Comparison of ENCODE assay signal across 9 cellular contexts in genomic region chr16:28977703-28978641, GRCh38. TPM values are rescaled to one million over a fixed set of nuclear protein-coding genes. Genes with fewer than 3 reads are reported as not detected.
DNase-seq lines count a peak whose midpoint lies in the region; ATAC-seq, FAIRE-seq and TF ChIP-seq lines count a peak whose summit lies in the region.
"Had no signal": no experiment of that assay in that cellular context is flagged by ENCODE, and none has a peak within 500 bp of the region (broad histone marks: within the 10 kb centered on the region; RNA-seq: fewer than 3 reads in every experiment).

No MANE protein-coding gene starts in this region.

- 70 to 76% methylated on average over 10 to 11 of the region's 11 CpGs for WGBS in esophagus squamous epithelium, 2 donors
- WGBS in adrenal gland, 4 donors = 76 to 92% (median 83%) methylated on average over 10 to 11 of the region's 11 CpGs

- no peak for ATAC-seq in thoracic aorta (ENCODE audit: insufficient number of reproducible peaks, low FRiP score, low read depth)
- no peak for ATAC-seq in GM21526 (IDR thresholded peaks at IDR 0.05; ENCODE audit: low FRiP score, unreplicated experiment)

- H3K27me3 Mint-ChIP-seq in activated naive CD4-positive, alpha-beta T cell treated with anti-CD3 and anti-CD28 coated beads for 36 hours (ENCODE audit: low read depth) = no peaks in the 10 kb centered on the region

- no peak for TF ChIP-seq POLR2A in esophagus squamous epithelium (IDR thresholded peaks at IDR 0.05)
- no peak for TF ChIP-seq POLR2A in adrenal gland (IDR thresholded peaks at IDR 0.05)

- DNase-seq in activated naive CD4-positive, alpha-beta T cell treated with Interleukin-2 at 50 U/mL for 16 hours = peak; percentile 10
- no peak for DNase-seq in activated naive CD4-positive, alpha-beta T cell treated with anti-CD3 and anti-CD28 coated beads for 36 hours
- peak; percentile 7 for DNase-seq in NCI-H460 (ENCODE audit: extremely low read depth, low read depth)
- no peak for DNase-seq in esophagus squamous epithelium (lab: John Stamatoyannopoulos, UW)
- no peak for DNase-seq in thoracic aorta (ENCODE audit: low spot score)
- no peak for DNase-seq in adrenal gland
- DNase-seq in frontal cortex (ENCODE audit: low spot score in 2 of 2) = no peak
- DNase-seq: activated CD4-positive, alpha-beta T cell treated with anti-CD3 and anti-CD28 coated beads for 48 hours had no signal

- no peak for FAIRE-seq in frontal cortex (lab: Jason Lieb, UNC)

- no peak overlapping the region for H3K4me3 Mint-ChIP-seq in activated naive CD4-positive, alpha-beta T cell treated with anti-CD3 and anti-CD28 coated beads for 36 hours

- H3K36me3 ChIP-seq in esophagus squamous epithelium = peaks cover 9 to 54% (median 40%) of the 10 kb centered on the region in 3 donors
- peaks cover 20% of the 10 kb centered on the region for H3K36me3 ChIP-seq in thoracic aorta
- H3K36me3 ChIP-seq in adrenal gland (replicated peaks in 1 of 2) = peaks cover 0 to 41% of the 10 kb centered on the region in 2 donors

- H3K9me3 ChIP-seq in esophagus squamous epithelium (peaks cover 0 to 5% (median 0%) of the 10 kb centered on the region in 3 donors), thoracic aorta (no peaks in the 10 kb centered on the region), adrenal gland (replicated peaks in 1 of 3) (no peaks in the 10 kb centered on the region)

- peaks cover 34% of the 10 kb centered on the region for H3K4me1 Mint-ChIP-seq in activated naive CD4-positive, alpha-beta T cell treated with anti-CD3 and anti-CD28 coated beads for 36 hours (ENCODE audit: low read depth)

- intact Hi-C loops in activated naive CD4-positive, alpha-beta T cell treated with anti-CD3 and anti-CD28 coated beads for 36 hours (cut with micrococcal nuclease) = no loop called here
- intact Hi-C loops in esophagus squamous epithelium (cut with DNase I) (no loop called here), adrenal gland (cut with DNase I) (no loop called here)

- H3K9me3 Mint-ChIP-seq in activated naive CD4-positive, alpha-beta T cell treated with anti-CD3 and anti-CD28 coated beads for 36 hours = peaks cover 5% of the 10 kb centered on the region

- H3K27me3 ChIP-seq in esophagus squamous epithelium = no peaks in the 10 kb centered on the region
- H3K27me3 ChIP-seq in thoracic aorta (replicated peaks; ENCODE audit: insufficient read depth) = no peaks in the 10 kb centered on the region
- no peaks in the 10 kb centered on the region for H3K27me3 ChIP-seq in adrenal gland

- H3K27ac ChIP-seq in esophagus squamous epithelium (no peak overlapping the region), thoracic aorta (no peak overlapping the region), adrenal gland (no peak overlapping the region)

- peaks cover 20% of the 10 kb centered on the region for H3K36me3 Mint-ChIP-seq in activated naive CD4-positive, alpha-beta T cell treated with anti-CD3 and anti-CD28 coated beads for 36 hours (ENCODE audit: low read depth)

- H3K4me1 ChIP-seq in esophagus squamous epithelium = peaks cover 8 to 32% (median 13%) of the 10 kb centered on the region in 3 donors
- H3K4me1 ChIP-seq in thoracic aorta (ENCODE audit: control insufficient read depth in 1 of 2, low read depth in 2 of 2) = peaks cover 8 to 12% of the 10 kb centered on the region in 2 donors
- peaks cover 15 to 18% of the 10 kb centered on the region in 2 donors for H3K4me1 ChIP-seq in adrenal gland (replicated peaks in 1 of 2)

- TF ChIP-seq CTCF in esophagus squamous epithelium (IDR thresholded peaks at IDR 0.05) (peak in 4 of 6 experiments; percentile 20 to 46 (median 28)), thoracic aorta (IDR thresholded peaks at IDR 0.05) (peak; percentile 12), adrenal gland (IDR thresholded peaks at IDR 0.05) (peak in 2 of 6 experiments; percentile 5 to 24)

- H3K4me3 ChIP-seq in esophagus squamous epithelium (no peak overlapping the region), thoracic aorta (no peak overlapping the region), adrenal gland (no peak overlapping the region)

- CTCF ChIA-PET in activated naive CD4-positive, alpha-beta T cell treated with anti-CD3 and anti-CD28 coated beads for 36 hours (lab: Charles Lee) = interaction anchor here (0.6 to 1.5 kb wide), 7 partner anchors 8 to 1165 kb away, joined by 3 to 8 read pairs (median 4); no protein-coding TSS in a partner anchor

- no peak overlapping the region for H3K27ac Mint-ChIP-seq in activated naive CD4-positive, alpha-beta T cell treated with anti-CD3 and anti-CD28 coated beads for 36 hours

RNA-seq across cellular contexts. Expression of gene SPNS1, which starts 3.4 kb away (rescaled TPM):
- total RNA-seq in activated naive CD4-positive, alpha-beta T cell treated with anti-CD3 and anti-CD28 coated beads for 36 hours = 10 to 100 TPM; 10.3 to 10.5 TPM
- 51.2 and 67.7 TPM in 2 replicates for total RNA-seq in NCI-H460 (2014; rRNA removed; shearing (Covaris generic))
- polyA plus RNA-seq in NCI-H460 (2014; cell fraction: nucleus; rRNA removed) = 66.5 and 66.6 TPM in 2 replicates
- total RNA-seq in esophagus squamous epithelium (10 to 100 TPM; 15.3 to 26.3 (median 18.5) TPM), thoracic aorta (10 to 100 TPM; 21.9 to 36.6 TPM), adrenal gland (10 to 100 TPM; 29.0 to 64.2 (median 37.9) TPM), frontal cortex (22.4 TPM)
- 100 to 1,000 TPM in 2 of 3 donors, 1 to 10 TPM in 1; 8.3 to 168 (median 114) TPM for polyA plus RNA-seq in adrenal gland

RNA-seq across cellular contexts. Expression of gene LAT, which starts 6.9 kb away (rescaled TPM):
- total RNA-seq in activated naive CD4-positive, alpha-beta T cell treated with anti-CD3 and anti-CD28 coated beads for 36 hours = 100 to 1,000 TPM; 122 to 128 TPM
- 1.9 TPM in 2 replicates for total RNA-seq in NCI-H460 (2014; rRNA removed; shearing (Covaris generic))
- 9.7 and 14.0 TPM in 2 replicates for polyA plus RNA-seq in NCI-H460 (2014; cell fraction: nucleus; rRNA removed)
- total RNA-seq in esophagus squamous epithelium (1 to 10 TPM in 3 of 4 donors, under 1 TPM in 1; 0.76 to 7.4 (median 2.5) TPM), thoracic aorta (10 to 100 TPM; 15.3 to 28.6 TPM), adrenal gland (1 to 10 TPM in 5 of 8 donors, under 1 TPM in 2, not detected in 1; 0.42 to 5.2 (median 1.7) TPM), frontal cortex (0.41 TPM)
- polyA plus RNA-seq in adrenal gland = 10 to 100 TPM in 2 of 3 donors, 1 to 10 TPM in 1; 1.8 to 50.5 (median 19.0) TPM

RNA-seq across cellular contexts. Expression of gene NFATC2IP, which starts 27.2 kb away (rescaled TPM):
- 10 to 100 TPM; 55.5 to 58.9 TPM for total RNA-seq in activated naive CD4-positive, alpha-beta T cell treated with anti-CD3 and anti-CD28 coated beads for 36 hours
- 26.0 and 28.6 TPM in 2 replicates for total RNA-seq in NCI-H460 (2014; rRNA removed; shearing (Covaris generic))
- 132 and 158 TPM in 2 replicates for polyA plus RNA-seq in NCI-H460 (2014; cell fraction: nucleus; rRNA removed)
- total RNA-seq in esophagus squamous epithelium (10 to 100 TPM; 17.4 to 36.6 (median 24.2) TPM), thoracic aorta (10 to 100 TPM; 38.4 to 45.5 TPM), adrenal gland (10 to 100 TPM in 7 of 8 donors, 1 to 10 TPM in 1; 7.7 to 23.9 (median 18.3) TPM), frontal cortex (17.9 TPM)
- 10 to 100 TPM; 10.4 to 25.2 (median 18.3) TPM for polyA plus RNA-seq in adrenal gland

RNA-seq across cellular contexts. Expression of gene CD19, which starts 46.2 kb away (rescaled TPM):
- total RNA-seq in activated naive CD4-positive, alpha-beta T cell treated with anti-CD3 and anti-CD28 coated beads for 36 hours = under 1 TPM; 0.19 to 0.22 TPM
- not detected in 2 replicates for total RNA-seq in NCI-H460 (2014; rRNA removed; shearing (Covaris generic))
- polyA plus RNA-seq in NCI-H460 (2014; cell fraction: nucleus; rRNA removed) = not detected in 2 replicates
- under 1 TPM in 2 of 4 donors, not detected in 2; 0.19 to 0.42 TPM for total RNA-seq in esophagus squamous epithelium
- not detected for total RNA-seq in thoracic aorta
- 1 to 10 TPM in 1 of 8 donors, under 1 TPM in 5, not detected in 2; 0.32 to 1.8 (median 0.46) TPM for total RNA-seq in adrenal gland
- polyA plus RNA-seq in adrenal gland = under 1 TPM; 0.26 to 0.88 (median 0.40) TPM
- total RNA-seq in frontal cortex = under 0.01 TPM

RNA-seq across cellular contexts. Expression of gene RABEP2, which starts 52.9 kb away (rescaled TPM):
- total RNA-seq in activated naive CD4-positive, alpha-beta T cell treated with anti-CD3 and anti-CD28 coated beads for 36 hours = 10 to 100 TPM; 11.6 to 14.0 TPM
- total RNA-seq in NCI-H460 (2014; rRNA removed; shearing (Covaris generic)) = 7.6 and 9.7 TPM in 2 replicates
- 39.6 and 76.6 TPM in 2 replicates for polyA plus RNA-seq in NCI-H460 (2014; cell fraction: nucleus; rRNA removed)
- 10 to 100 TPM; 28.7 to 47.2 (median 37.2) TPM for total RNA-seq in esophagus squamous epithelium
- 10 to 100 TPM; 18.3 to 62.0 TPM for total RNA-seq in thoracic aorta
- total RNA-seq in adrenal gland = 100 to 1,000 TPM in 1 of 8 donors, 10 to 100 TPM in 7; 18.6 to 108 (median 47.7) TPM
- 100 to 1,000 TPM in 1 of 3 donors, 10 to 100 TPM in 1, 1 to 10 TPM in 1; 1.4 to 121 (median 57.1) TPM for polyA plus RNA-seq in adrenal gland
- total RNA-seq in frontal cortex = 12.2 TPM

Comparison
In these comparisons a context has a peak if more than half of its experiments do, and no peak if none do; other contexts are left out.
1. DNase-seq: peak in activated naive CD4-positive, alpha-beta T cell treated with Interleukin-2 at 50 U/mL for 16 hours (single experiment) and NCI-H460 (single experiment); none in activated naive CD4-positive, alpha-beta T cell treated with anti-CD3 and anti-CD28 coated beads for 36 hours (single experiment), esophagus squamous epithelium (single experiment), thoracic aorta (single experiment), adrenal gland (0 of 7) and frontal cortex (0 of 2).
2. RNA of gene LAT, which starts 6.9 kb away (total RNA-seq): 122 to 128 TPM in activated naive CD4-positive, alpha-beta T cell treated with anti-CD3 and anti-CD28 coated beads for 36 hours; 15.3 to 28.6 TPM in thoracic aorta, 0.76 to 7.4 TPM in esophagus squamous epithelium, 1.9 TPM in NCI-H460, 0.42 to 5.2 TPM in adrenal gland and 0.41 TPM in frontal cortex (single experiment); every median in the first group is over 4 times any median in the second.